In genomic region chr14:89576960-89577359, GRCh38 we compare ENCODE assay signal across 21 cellular contexts.
DNase-seq lines count a peak whose midpoint lies in the region; ATAC-seq, FAIRE-seq and TF ChIP-seq lines count a peak whose summit lies in the region.
"Had no signal": no experiment of that assay in that cellular context is flagged by ENCODE, and none has a peak within 500 bp of the region (broad histone marks: within the 10 kb centered on the region; RNA-seq: fewer than 3 reads in every experiment).

No MANE protein-coding gene starts in this region.

- no peaks in the 10 kb centered on the region for H3K27me3 Mint-ChIP-seq in mesothelial cell of epicardium (ENCODE audit: low read depth)
- H3K27me3 Mint-ChIP-seq: activated CD4-positive, alpha-beta T cell treated with anti-CD3 and anti-CD28 coated beads for 36 hours; CD4-positive, alpha-beta memory T cell; natural killer cell treated with Interleukin-12 subunit alpha and Interleukin-12 subunit beta and Interleukin-15 and Interleukin-18, amount 100 ng/mL, for 72 hours had no signal

- H3K9me3 Mint-ChIP-seq in mesothelial cell of epicardium: peaks cover 1% of the 10 kb centered on the region
- H3K9me3 Mint-ChIP-seq: activated T-helper 1 cell treated with anti-CD3 and anti-CD28 coated beads, Interleukin-12 subunit alpha, Interleukin-12 subunit beta, Interleukin-2, Interleukin-4 antibody, amounts not matched to agents 30 ng/mL and 10 ng/mL and 1 ng/mL, durations not matched to agents 14 hours and 24 hours and 36 hours; CD4-positive, alpha-beta memory T cell; natural killer cell treated with Interleukin-12 subunit alpha and Interleukin-12 subunit beta and Interleukin-15 and Interleukin-18, amount 100 ng/mL, for 72 hours had no signal

- H3K36me3 Mint-ChIP-seq in mesothelial cell of epicardium: peaks cover 11% of the 10 kb centered on the region

- ATAC-seq in left colon: no peak
- ATAC-seq: activated CD4-positive, alpha-beta T cell treated with anti-CD3 and anti-CD28 coated beads for 36 hours; gastrocnemius medialis; natural killer cell treated with Interleukin-12 subunit alpha and Interleukin-12 subunit beta and Interleukin-15 and Interleukin-18, amount 100 ng/mL, for 72 hours had no signal

- peaks cover 0 to 10% (median 7%) of the 10 kb centered on the region in 4 donors for H3K36me3 ChIP-seq in esophagus muscularis mucosa
- H3K36me3 ChIP-seq: gastrocnemius medialis had no signal

- no peak for TF ChIP-seq CTCF in esophagus muscularis mucosa (IDR thresholded peaks at IDR 0.05)
- TF ChIP-seq CTCF in mesothelial cell of epicardium (IDR thresholded peaks at IDR 0.05; ENCODE audit: unreplicated experiment): no peak
- no peak for TF ChIP-seq CTCF in D721Med (IDR thresholded peaks at IDR 0.05; ENCODE audit: insufficient read depth, missing control alignments)
- no peak for TF ChIP-seq CTCF in RWPE1 (conservative IDR thresholded peaks at IDR 0.05; ENCODE audit: low read depth)

- H3K4me3 Mint-ChIP-seq in mesothelial cell of epicardium: no peak overlapping the region
- H3K4me3 Mint-ChIP-seq: activated CD4-positive, alpha-beta T cell treated with anti-CD3 and anti-CD28 coated beads for 36 hours; activated T-helper 1 cell treated with anti-CD3 and anti-CD28 coated beads, Interleukin-12 subunit alpha, Interleukin-12 subunit beta, Interleukin-2, Interleukin-4 antibody, amounts not matched to agents 30 ng/mL and 10 ng/mL and 1 ng/mL, durations not matched to agents 14 hours and 24 hours and 36 hours; CD4-positive, alpha-beta memory T cell; natural killer cell treated with Interleukin-12 subunit alpha and Interleukin-12 subunit beta and Interleukin-15 and Interleukin-18, amount 100 ng/mL, for 72 hours had no signal

- H3K4me3 ChIP-seq in esophagus muscularis mucosa: peak overlapping the region in 1 of 4 donors; percentile 27
- H3K4me3 ChIP-seq: gastrocnemius medialis, left ventricle myocardium inferior had no signal

- peak overlapping the region; percentile 37 for H3K27ac Mint-ChIP-seq in mesothelial cell of epicardium
- H3K27ac Mint-ChIP-seq: activated CD4-positive, alpha-beta T cell treated with anti-CD3 and anti-CD28 coated beads for 36 hours; activated T-helper 1 cell treated with anti-CD3 and anti-CD28 coated beads, Interleukin-12 subunit alpha, Interleukin-12 subunit beta, Interleukin-2, Interleukin-4 antibody, amounts not matched to agents 30 ng/mL and 10 ng/mL and 1 ng/mL, durations not matched to agents 14 hours and 24 hours and 36 hours; natural killer cell treated with Interleukin-12 subunit alpha and Interleukin-12 subunit beta and Interleukin-15 and Interleukin-18, amount 100 ng/mL, for 72 hours had no signal

- peak; percentile 45 for DNase-seq in OCI-M2 (lab: John Stamatoyannopoulos, UW; ENCODE audit: unreplicated experiment)
- no peak for DNase-seq in esophagus muscularis mucosa (ENCODE audit: extremely low spot score)
- no peak for DNase-seq in mesothelial cell of epicardium (ENCODE audit: low spot score in 2 of 2, unreplicated experiment in 2 of 2)
- DNase-seq in NCI-H82 treated with DMSO at 0.1 percent for 48 hours (lab: John Stamatoyannopoulos, UW; ENCODE audit: unreplicated experiment): no peak
- DNase-seq in left colon: no peak
- DNase-seq in D721Med (ENCODE audit: insufficient read length, low spot score): no peak
- DNase-seq in RWPE1 (ENCODE audit: low spot score): no peak
- DNase-seq: activated CD4-positive, alpha-beta T cell treated with anti-CD3 and anti-CD28 coated beads for 36 hours; activated naive CD4-positive, alpha-beta T cell treated with anti-CD3 and anti-CD28 coated beads, Interleukin-2, amount 50 U/mL, for 16 hours; CD4-positive, alpha-beta memory T cell; gastrocnemius medialis; GDM1; left ventricle myocardium inferior; midbrain; NCI-H1092; NCI-H226; NCI-H774; Right ventricle myocardium superior had no signal

- no peaks in the 10 kb centered on the region for H3K9me3 ChIP-seq in esophagus muscularis mucosa
- H3K9me3 ChIP-seq: gastrocnemius medialis, left ventricle myocardium inferior had no signal

- CTCF ChIA-PET in RWPE1 (lab: Yijun Ruan, JAX): no interaction called here

- H3K27ac ChIP-seq in esophagus muscularis mucosa (replicated peaks in 1 of 4) (peak overlapping the region; percentile 22 to 70 (median 52)), RWPE1 (no peak overlapping the region)

- TF ChIP-seq EP300 in esophagus muscularis mucosa (IDR thresholded peaks at IDR 0.05): no peak

- peaks cover 31 to 66% (median 55%) of the 10 kb centered on the region in 4 donors for H3K4me1 ChIP-seq in esophagus muscularis mucosa

- peaks cover 41% of the 10 kb centered on the region for H3K4me1 Mint-ChIP-seq in mesothelial cell of epicardium

- intact Hi-C loops in esophagus muscularis mucosa (cut with DNase I) (no loop called here), left colon (cut with DNase I, micrococcal nuclease) (no loop called here)

- no peaks in the 10 kb centered on the region for H3K27me3 ChIP-seq in esophagus muscularis mucosa
- H3K27me3 ChIP-seq: gastrocnemius medialis had no signal

- POLR2A ChIA-PET in RWPE1 (lab: Yijun Ruan, JAX; ENCODE audit: low non-redundant PET): no interaction called here

- WGBS in esophagus muscularis mucosa: 76% methylated on average over 8 of the region's 8 CpGs

- no peak for TF ChIP-seq POLR2A in esophagus muscularis mucosa (IDR thresholded peaks at IDR 0.05; ENCODE audit: low read depth)

- no peak for FAIRE-seq in D721Med (lab: Jason Lieb, UNC)
- FAIRE-seq: HTR-8/SVneo had no signal
